10 cellular contexts compared by ENCODE assay signal in the genomic region with DNA sequence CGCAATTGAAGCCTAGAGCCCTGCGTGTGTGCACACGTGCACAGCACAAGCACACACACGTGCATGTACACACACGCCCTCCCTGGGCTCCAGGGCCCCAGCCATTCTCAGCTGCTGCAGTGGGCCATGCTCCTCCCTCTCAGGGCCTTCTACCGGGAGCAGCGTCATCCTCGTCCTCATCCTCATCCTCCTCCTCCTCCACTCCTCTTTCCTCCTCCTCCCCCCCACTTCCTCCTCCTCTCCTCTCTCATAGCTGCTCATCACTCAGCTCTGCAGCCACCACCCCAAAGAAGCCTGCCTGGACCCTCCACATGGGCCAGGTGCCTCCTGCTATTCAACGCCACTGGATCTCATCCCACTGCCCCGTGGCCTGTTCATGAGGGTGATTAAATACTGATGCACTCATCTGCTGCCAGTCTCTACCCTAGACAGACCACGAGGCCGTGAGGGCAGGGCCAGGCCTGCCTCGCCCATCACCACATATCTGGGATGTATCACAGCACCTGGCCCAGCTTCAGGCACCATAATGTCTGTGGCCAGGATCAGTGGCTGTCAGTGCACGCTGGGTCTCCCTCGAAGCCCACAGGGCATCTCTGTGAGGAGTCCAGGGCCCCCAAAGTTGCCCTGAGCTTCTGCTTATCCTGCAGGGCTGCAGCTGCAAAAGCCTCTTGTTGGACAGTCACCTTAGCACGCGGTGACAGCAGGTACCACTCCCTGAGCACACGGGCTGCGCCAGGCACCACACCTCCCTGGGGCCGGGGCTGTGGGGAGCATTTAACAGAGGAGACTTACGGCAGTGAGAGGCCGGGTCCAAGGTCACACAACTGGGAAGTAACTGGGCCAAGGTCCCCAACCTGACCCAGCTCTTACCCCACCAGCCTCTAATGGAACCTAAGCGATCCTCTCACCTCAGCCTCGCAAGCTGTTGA. TPM values are rescaled to one million over a fixed set of nuclear protein-coding genes. Genes with fewer than 3 reads are reported as not detected.
DNase-seq lines count a peak whose midpoint lies in the region; ATAC-seq and TF ChIP-seq lines count a peak whose summit lies in the region.
"Had no signal": no experiment of that assay in that cellular context is flagged by ENCODE, and none has a peak within 500 bp of the region (broad histone marks: within the 10 kb centered on the region; RNA-seq: fewer than 3 reads in every experiment).

No MANE protein-coding gene starts in this region.

- ATAC-seq in activated naive CD8-positive, alpha-beta T cell treated with anti-CD3 and anti-CD28 coated beads, Interleukin-2, amount 50 U/mL, for 24 hours, result peak; percentile 50
- ATAC-seq in lower lobe of right lung (no peak), GM21367 (IDR thresholded peaks at IDR 0.05; ENCODE audit: unreplicated experiment) (no peak), HG03095 (IDR thresholded peaks at IDR 0.05; ENCODE audit: unreplicated experiment) (no peak)
- ATAC-seq: Panc1 had no signal

- intact Hi-C loops in MCF 10A (cut with micrococcal nuclease), result no loop called here
- intact Hi-C loops in breast epithelium (cut with DNase I; ENCODE audit: low total_unique reads), result no loop called here
- intact Hi-C loops in lower lobe of right lung (cut with DNase I), result no loop called here

- H3K9me3 ChIP-seq in breast epithelium, result no peaks in the 10 kb centered on the region
- no peaks in the 10 kb centered on the region for H3K9me3 ChIP-seq in lower lobe of right lung

- no peaks in the 10 kb centered on the region for H3K9me3 Mint-ChIP-seq in MCF 10A (ENCODE audit: unreplicated experiment)
- no peaks in the 10 kb centered on the region for H3K9me3 Mint-ChIP-seq in activated naive CD8-positive, alpha-beta T cell treated with anti-CD3 and anti-CD28 coated beads, Interleukin-2, amount 50 U/mL, for 24 hours

- H3K27me3 ChIP-seq in breast epithelium, result no peaks in the 10 kb centered on the region
- no peaks in the 10 kb centered on the region for H3K27me3 ChIP-seq in lower lobe of right lung (ENCODE audit: low read depth)

- H3K4me1 Mint-ChIP-seq in MCF 10A (ENCODE audit: insufficient read depth, unreplicated experiment), result no peaks in the 10 kb centered on the region
- peaks cover 92% of the 10 kb centered on the region for H3K4me1 Mint-ChIP-seq in activated naive CD8-positive, alpha-beta T cell treated with anti-CD3 and anti-CD28 coated beads, Interleukin-2, amount 50 U/mL, for 24 hours

- BruUV-seq in MCF 10A (replicated peaks; lab: Mats Ljungman, UMichigan), result no TSS peak

- DNase-seq in MCF 10A (ENCODE audit: unreplicated experiment) (no peak), breast epithelium (ENCODE audit: low spot score in 2 of 2) (no peak), lower lobe of right lung (no peak), DMS114 treated with DMSO at 0.1 percent for 48 hours (lab: John Stamatoyannopoulos, UW; ENCODE audit: unreplicated experiment) (no peak), HCEC 1CT (no peak)
- DNase-seq in activated naive CD8-positive, alpha-beta T cell treated with anti-CD3 and anti-CD28 coated beads, Interleukin-2, amount 50 U/mL, for 24 hours, result peak; percentile 64

- CTCF ChIA-PET in MCF 10A (lab: Yijun Ruan, JAX), result interaction anchor here (0.6 to 0.8 kb wide), 3 partner anchors 70 to 480 kb away, joined by 3 read pairs; no protein-coding TSS in a partner anchor

- TF ChIP-seq CTCF in MCF 10A (IDR thresholded peaks at IDR 0.05; ENCODE audit: unreplicated experiment) (no peak), breast epithelium (IDR thresholded peaks at IDR 0.05) (no peak), lower lobe of right lung (IDR thresholded peaks at IDR 0.05) (no peak)

- H3K4me3 Mint-ChIP-seq in MCF 10A (ENCODE audit: unreplicated experiment), result no peak overlapping the region
- peak overlapping the region; percentile 76 for H3K4me3 Mint-ChIP-seq in activated naive CD8-positive, alpha-beta T cell treated with anti-CD3 and anti-CD28 coated beads, Interleukin-2, amount 50 U/mL, for 24 hours

- no peaks in the 10 kb centered on the region for H3K27me3 Mint-ChIP-seq in MCF 10A (ENCODE audit: insufficient read depth, unreplicated experiment)
- H3K27me3 Mint-ChIP-seq in activated naive CD8-positive, alpha-beta T cell treated with anti-CD3 and anti-CD28 coated beads, Interleukin-2, amount 50 U/mL, for 24 hours, result no peaks in the 10 kb centered on the region

- H3K36me3 ChIP-seq in breast epithelium, result no peaks in the 10 kb centered on the region
- peaks cover 3% of the 10 kb centered on the region for H3K36me3 ChIP-seq in lower lobe of right lung

- H3K4me3 ChIP-seq in breast epithelium (no peak overlapping the region), lower lobe of right lung (no peak overlapping the region)

- TF ChIP-seq POLR2A in breast epithelium (IDR thresholded peaks at IDR 0.05), result no peak

- POLR2A ChIA-PET in MCF 10A (lab: Yijun Ruan, JAX), result no interaction called here

- peak overlapping the region in 1 of 2 donors; percentile 32 for H3K27ac ChIP-seq in breast epithelium
- peak overlapping the region; percentile 36 for H3K27ac ChIP-seq in lower lobe of right lung
- H3K27ac ChIP-seq: KMS-11 had no signal

- H3K27ac Mint-ChIP-seq in MCF 10A (ENCODE audit: low read depth, unreplicated experiment), result peak overlapping the region; percentile 64
- peak overlapping the region; percentile 98 for H3K27ac Mint-ChIP-seq in activated naive CD8-positive, alpha-beta T cell treated with anti-CD3 and anti-CD28 coated beads, Interleukin-2, amount 50 U/mL, for 24 hours

- H3K4me1 ChIP-seq in breast epithelium, result no peaks in the 10 kb centered on the region
- peaks cover 71% of the 10 kb centered on the region for H3K4me1 ChIP-seq in lower lobe of right lung

- no peaks in the 10 kb centered on the region for H3K36me3 Mint-ChIP-seq in MCF 10A (ENCODE audit: insufficient read depth, unreplicated experiment)
- H3K36me3 Mint-ChIP-seq in activated naive CD8-positive, alpha-beta T cell treated with anti-CD3 and anti-CD28 coated beads, Interleukin-2, amount 50 U/mL, for 24 hours (ENCODE audit: low read depth), result peaks cover 15% of the 10 kb centered on the region

RNA-seq across cellular contexts. Expression of gene FAM78A, which starts 9.7 kb away (rescaled TPM):
- total RNA-seq in MCF 10A (2022) (0.40 and 0.54 TPM in 2 replicates), breast epithelium (1 to 10 TPM; 1.6 to 3.7 (median 2.5) TPM), lower lobe of right lung (18.3 TPM)

RNA-seq across cellular contexts. Expression of gene PLPP7, which starts 23.0 kb away (rescaled TPM):
- total RNA-seq in MCF 10A (2022) (not detected in 2 replicates), breast epithelium (10 to 100 TPM in 1 of 3 donors, 1 to 10 TPM in 2; 5.0 to 14.1 (median 9.3) TPM), lower lobe of right lung (1.7 TPM)
